In the genomic region with DNA sequence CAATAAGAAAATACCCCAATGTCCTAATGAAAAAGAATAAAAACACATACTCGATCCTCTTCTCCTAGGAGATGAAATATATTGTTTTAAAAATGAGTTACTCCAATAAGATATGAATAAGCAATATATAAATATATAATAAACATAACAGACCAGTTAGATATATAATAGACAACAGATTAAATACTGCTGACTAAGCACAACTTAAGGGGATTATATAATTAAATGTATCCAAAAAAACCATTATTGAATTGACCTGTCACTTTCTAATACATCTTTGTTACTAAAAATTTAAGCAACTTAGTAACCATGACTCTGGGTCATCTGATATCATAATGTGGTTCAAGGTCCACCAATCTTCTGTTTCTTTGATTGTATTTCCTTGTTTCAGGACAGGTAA, we compare ENCODE assay signal across 25 cellular contexts.
"Had no signal": no experiment of that assay in that cellular context is flagged by ENCODE, and none has a peak within 500 bp of the region (broad histone marks: within the 10 kb centered on the region; RNA-seq: fewer than 3 reads in every experiment).

No MANE protein-coding gene starts in this region.

- H3K27ac ChIP-seq: left lung, neural progenitor cell, neutrophil, right atrium auricular region, skin epidermis, spleen, tibial nerve, uterus had no signal

- DNase-seq: hippocampal formation; kidney glomerular epithelial cell; left cardiac atrium; left lung; mesendoderm; naive B cell; natural killer cell; nephron progenitor cell; occipital lobe; spleen; stimulated activated CD4-positive, alpha-beta T cell treated with anti-CD3 and anti-CD28 coated beads, Interleukin-4, amount 100 ng/mL, for 4 hours; stimulated activated CD8-positive, alpha-beta memory T cell treated with anti-CD3 and anti-CD28 coated beads, Interleukin-4, amount 100 ng/mL, for 48 hours; stimulated activated naive CD4-positive, alpha-beta T cell treated with Interleukin-2 at 50 U/mL for 16 hours; stimulated activated naive CD8-positive, alpha-beta T cell treated with anti-CD3 and anti-CD28 coated beads, Interleukin-15, amount 100 ng/mL, for 72 hours; substantia nigra; uterus had no signal

- H3K27me3 ChIP-seq: left lung, neural progenitor cell, neutrophil, right atrium auricular region, spleen, tibial nerve, uterus had no signal

- FAIRE-seq: keratinocyte had no signal

- ATAC-seq: left cardiac atrium; left lung; natural killer cell; sciatic nerve; stimulated activated memory B cell treated with anti-CD40 and anti-IgM and Interleukin-4, amounts not matched to agents 10 μg/mL and 1 μg/mL and 100 μg/mL, for 72 hours; stimulated activated naive CD8-positive, alpha-beta T cell treated with anti-CD3 and anti-CD28 coated beads, Interleukin-15, amount 100 ng/mL, for 72 hours had no signal

- H3K4me3 ChIP-seq: left lung, lung, neural progenitor cell, right atrium auricular region, skin epidermis, spleen, tibial nerve, uterus had no signal

- H3K4me1 ChIP-seq: left lung, neural progenitor cell, right atrium auricular region, spleen, tibial nerve, uterus had no signal

- H2AFZ ChIP-seq: neural progenitor cell had no signal

- H3K36me3 ChIP-seq: uterus had no signal

- H3K9ac ChIP-seq: neural progenitor cell had no signal

- H3K4me2 ChIP-seq: neural progenitor cell had no signal
